25 cellular contexts compared by ENCODE assay signal in the genomic region with DNA sequence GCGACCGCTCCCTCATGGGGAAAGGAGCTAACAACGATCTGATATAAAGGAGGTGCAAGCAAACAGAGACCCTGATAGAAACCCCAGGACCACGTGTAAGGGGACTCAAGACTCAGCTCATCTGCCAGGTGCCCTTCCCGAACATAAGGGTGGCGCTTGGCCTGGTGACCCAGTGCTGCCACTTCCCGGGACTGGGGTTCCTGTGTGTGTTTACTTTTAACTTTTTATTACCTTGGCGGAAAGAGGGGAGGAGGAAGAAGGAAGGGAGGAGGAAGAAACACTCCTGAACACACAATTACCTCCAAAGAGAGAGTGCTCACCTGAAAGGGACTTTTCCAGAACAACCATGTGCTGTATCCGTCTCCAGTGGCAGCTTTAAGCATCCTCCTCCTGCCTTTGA. TPM values are rescaled to one million over a fixed set of nuclear protein-coding genes. Genes with fewer than 3 reads are reported as not detected.
"Had no signal": no experiment of that assay in that cellular context is flagged by ENCODE, and none has a peak within 500 bp of the region (broad histone marks: within the 10 kb centered on the region; RNA-seq: fewer than 3 reads in every experiment).

No MANE protein-coding gene starts in this region.

- H3K27me3 Mint-ChIP-seq: activated CD8-positive, alpha-beta memory T cell treated with anti-CD3 and anti-CD28 coated beads, Interleukin-2, amount 10 ng/mL, durations not matched to agents 7 days and 5 days; activated CD8-positive, alpha-beta T cell treated with anti-CD3 and anti-CD28 coated beads for 36 hours; activated naive CD4-positive, alpha-beta T cell treated with anti-CD3 and anti-CD28 coated beads, Interleukin-2, amount 10 ng/mL, durations not matched to agents 7 days and 5 days; T-helper 17 cell; type B pancreatic cell had no signal

- H3K27me3 ChIP-seq: body of pancreas, cardiac muscle cell, testis had no signal

- H3K4me3 ChIP-seq: body of pancreas, cardiac muscle cell, smooth muscle cell, testis had no signal

- ATAC-seq: activated CD8-positive, alpha-beta memory T cell treated with anti-CD3 and anti-CD28 coated beads, Interleukin-2, amount 10 ng/mL, durations not matched to agents 7 days and 5 days; activated CD8-positive, alpha-beta T cell treated with anti-CD3 and anti-CD28 coated beads for 36 hours; body of pancreas; left ventricle myocardium superior; sciatic nerve; stimulated activated memory B cell treated with anti-CD40 and anti-IgM and Interleukin-4, amounts not matched to agents 10 μg/mL and 1 μg/mL and 100 μg/mL, for 72 hours; T-helper 17 cell had no signal

- H3K4me1 ChIP-seq: body of pancreas, testis had no signal

- H3K36me3 Mint-ChIP-seq: activated CD8-positive, alpha-beta memory T cell treated with anti-CD3 and anti-CD28 coated beads, Interleukin-2, amount 10 ng/mL, durations not matched to agents 7 days and 5 days; activated naive CD4-positive, alpha-beta T cell treated with anti-CD3 and anti-CD28 coated beads, Interleukin-2, amount 10 ng/mL, durations not matched to agents 7 days and 5 days; stimulated activated memory B cell treated with anti-CD40 and anti-IgM and Interleukin-4, amounts not matched to agents 10 μg/mL and 1 μg/mL and 100 μg/mL, for 72 hours; type B pancreatic cell had no signal

- H3K36me3 ChIP-seq: cardiac muscle cell had no signal

- H3K27ac Mint-ChIP-seq: activated CD4-positive, alpha-beta T cell treated with anti-CD3 and anti-CD28 coated beads, Interleukin-2, amount 10 ng/mL, durations not matched to agents 24 days and 14 days; activated CD8-positive, alpha-beta memory T cell treated with anti-CD3 and anti-CD28 coated beads, Interleukin-2, amount 10 ng/mL, durations not matched to agents 7 days and 5 days; activated CD8-positive, alpha-beta T cell treated with anti-CD3 and anti-CD28 coated beads for 36 hours; activated naive CD4-positive, alpha-beta T cell treated with anti-CD3 and anti-CD28 coated beads, Interleukin-2, amount 10 ng/mL, durations not matched to agents 7 days and 5 days; stimulated activated memory B cell treated with anti-CD40 and anti-IgM and Interleukin-4, amounts not matched to agents 10 μg/mL and 1 μg/mL and 100 μg/mL, for 72 hours; type B pancreatic cell had no signal

- H3K9me3 Mint-ChIP-seq: activated CD4-positive, alpha-beta T cell treated with anti-CD3 and anti-CD28 coated beads, Interleukin-2, amount 10 ng/mL, durations not matched to agents 24 days and 14 days; activated CD8-positive, alpha-beta T cell treated with anti-CD3 and anti-CD28 coated beads for 36 hours; activated naive CD4-positive, alpha-beta T cell treated with anti-CD3 and anti-CD28 coated beads, Interleukin-2, amount 10 ng/mL, durations not matched to agents 7 days and 5 days; stimulated activated memory B cell treated with anti-CD40 and anti-IgM and Interleukin-4, amounts not matched to agents 10 μg/mL and 1 μg/mL and 100 μg/mL, for 72 hours; type B pancreatic cell had no signal

- H3K4me3 Mint-ChIP-seq: activated CD4-positive, alpha-beta T cell treated with anti-CD3 and anti-CD28 coated beads, Interleukin-2, amount 10 ng/mL, durations not matched to agents 24 days and 14 days; activated CD8-positive, alpha-beta memory T cell treated with anti-CD3 and anti-CD28 coated beads, Interleukin-2, amount 10 ng/mL, durations not matched to agents 7 days and 5 days; activated CD8-positive, alpha-beta T cell treated with anti-CD3 and anti-CD28 coated beads for 36 hours; activated naive CD4-positive, alpha-beta T cell treated with anti-CD3 and anti-CD28 coated beads, Interleukin-2, amount 10 ng/mL, durations not matched to agents 7 days and 5 days; stimulated activated memory B cell treated with anti-CD40 and anti-IgM and Interleukin-4, amounts not matched to agents 10 μg/mL and 1 μg/mL and 100 μg/mL, for 72 hours; T-helper 17 cell; type B pancreatic cell had no signal

- H3K27ac ChIP-seq: body of pancreas, cardiac muscle cell, testis had no signal

- DNase-seq: activated CD4-positive, alpha-beta T cell treated with anti-CD3 and anti-CD28 coated beads, Interleukin-2, amount 10 ng/mL, durations not matched to agents 24 days and 14 days; activated CD8-positive, alpha-beta memory T cell treated with anti-CD3 and anti-CD28 coated beads, Interleukin-2, amount 10 ng/mL, durations not matched to agents 7 days and 5 days; activated CD8-positive, alpha-beta T cell treated with anti-CD3 and anti-CD28 coated beads for 36 hours; activated effector memory CD4-positive, alpha-beta T cell treated with anti-CD3 and anti-CD28 coated beads, Interleukin-2, amount 50 U/mL, for 16 hours; activated naive CD4-positive, alpha-beta T cell treated with anti-CD3 and anti-CD28 coated beads, Interleukin-2, amount 10 ng/mL, durations not matched to agents 7 days and 5 days; activated T-cell treated with anti-CD3 and anti-CD28 coated beads for 4 hours; anterior cingulate cortex; body of pancreas; erythroblast; foreskin fibroblast; kidney glomerular epithelial cell; left ventricle myocardium superior; stimulated activated CD4-positive, alpha-beta T cell treated with anti-CD3 and anti-CD28 coated beads, Interleukin-15, amount 100 ng/mL, for 24 hours; SW 1271; T-helper 17 cell; testis had no signal

- H3K9me3 ChIP-seq: body of pancreas, testis had no signal

RNA-seq across cellular contexts. Expression of gene EDAR, which starts 56.5 kb away (rescaled TPM):
- total RNA-seq: activated CD8-positive, alpha-beta memory T cell treated with anti-CD3 and anti-CD28 coated beads, Interleukin-2, amount 10 ng/mL, durations not matched to agents 7 days and 5 days; body of pancreas; cardiac muscle cell; cerebellum; fibroblast of lung; left ventricle myocardium superior; osteoblast; posterior vena cava had no signal
- polyA plus RNA-seq: cardiac muscle cell, fibroblast of lung, smooth muscle cell had no signal
